In the genomic region with DNA sequence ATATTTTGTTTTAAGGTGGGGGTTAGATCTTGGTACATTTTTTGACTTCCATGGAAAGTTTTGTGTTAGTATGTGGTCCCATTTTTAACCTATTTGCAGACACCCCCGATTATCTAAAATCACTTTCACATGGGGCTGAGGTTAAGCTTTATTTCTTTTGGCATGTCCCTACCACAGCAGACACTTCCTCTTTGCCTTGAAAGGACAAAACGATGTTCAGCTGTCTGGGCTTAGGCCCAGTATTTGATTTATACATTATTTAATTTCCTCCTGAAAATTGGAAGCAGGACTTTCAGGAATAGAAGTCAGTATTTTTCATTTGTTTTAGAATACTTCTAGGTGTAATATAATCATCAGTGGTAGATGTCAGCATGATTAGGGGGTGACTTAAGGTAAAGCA, we compare ENCODE assay signal across 22 cellular contexts.
DNase-seq lines count a peak whose midpoint lies in the region; ATAC-seq, FAIRE-seq and TF ChIP-seq lines count a peak whose summit lies in the region.
"Had no signal": no experiment of that assay in that cellular context is flagged by ENCODE, and none has a peak within 500 bp of the region (broad histone marks: within the 10 kb centered on the region; RNA-seq: fewer than 3 reads in every experiment).

No MANE protein-coding gene starts in this region.

- intact Hi-C loops in K562 (cut with micrococcal nuclease) = no loop called here

- H3K4me1 ChIP-seq in K562 (replicated peaks in 1 of 2; ENCODE audit: control insufficient read depth in 2 of 2, insufficient read depth in 2 of 2, low read length in 2 of 2) = no peaks in the 10 kb centered on the region
- H3K4me1 ChIP-seq: right atrium auricular region, uterus had no signal

- ATAC-seq in K562 = no peak
- ATAC-seq: stimulated activated naive CD8-positive, alpha-beta T cell treated with anti-CD3 and anti-CD28 coated beads, Interleukin-15, Interleukin-2, amounts not matched to agents 100 U/mL and 50 U/mL, for 24 hours had no signal

- no peak overlapping the region for H3K4me3 ChIP-seq in AG10803 (ENCODE audit: low read length)
- no peak overlapping the region for H3K4me3 ChIP-seq in K562
- H3K4me3 ChIP-seq: esophagus squamous epithelium, hepatocyte, MG63, right atrium auricular region, uterus had no signal

- no peak overlapping the region for H3K9ac ChIP-seq in K562 (ENCODE audit: insufficient read depth in 1 of 2, low read depth in 2 of 2, low read length in 2 of 2)

- FAIRE-seq in K562 (lab: Jason Lieb, UNC) = no peak
- FAIRE-seq: bronchial epithelial cell, H1 had no signal

- TF ChIP-seq EP300 in K562 (IDR thresholded peaks at IDR 0.05; ENCODE audit: low read length) = no peak

- no peaks in the 10 kb centered on the region for H3K27me3 Mint-ChIP-seq in mesothelial cell of epicardium (ENCODE audit: low read depth)
- H3K27me3 Mint-ChIP-seq: activated naive CD8-positive, alpha-beta T cell treated with anti-CD3 and anti-CD28 coated beads for 36 hours had no signal

- H3K27me3 ChIP-seq in K562 (ENCODE audit: control insufficient read depth in 2 of 2, insufficient read depth in 2 of 2, low read length in 2 of 2) = no peaks in the 10 kb centered on the region
- H3K27me3 ChIP-seq: esophagus squamous epithelium, hepatocyte, MG63, neutrophil, right atrium auricular region, uterus had no signal

- POLR2A ChIA-PET in K562 (lab: Yijun Ruan, JAX) = interaction anchor here (0.6 kb wide), 1 partner anchor 77 kb away, joined by 3 read pairs; no protein-coding TSS in a partner anchor

- 32% methylated on average over 2 of the region's 2 CpGs for WGBS in K562 (ENCODE audit: insufficient coverage, low coverage, missing lambda C conversion rate)

- CTCF ChIA-PET in K562 (lab: Yijun Ruan, JAX; ENCODE audit: low intra/inter-chr PET ratio) = no interaction called here

- H3K9me1 ChIP-seq in K562 (ENCODE audit: control insufficient read depth, insufficient read depth, low read length) = no peaks in the 10 kb centered on the region

- in situ Hi-C loops in K562 (cut with MboI) = no loop called here

- no peak overlapping the region for H3K27ac ChIP-seq in K562 (ENCODE audit: extremely low read depth, low read depth, low read length)
- H3K27ac ChIP-seq: esophagus squamous epithelium, hepatocyte, neutrophil, right atrium auricular region had no signal

- H3K4me3 Mint-ChIP-seq in mesothelial cell of epicardium = no peak overlapping the region
- H3K4me3 Mint-ChIP-seq: activated naive CD8-positive, alpha-beta T cell treated with anti-CD3 and anti-CD28 coated beads for 36 hours had no signal

- no peak overlapping the region for H2AFZ ChIP-seq in K562 (ENCODE audit: low read depth, low read length)
- H2AFZ ChIP-seq: hepatocyte had no signal

- TF ChIP-seq CTCF in AG10803 (conservative IDR thresholded peaks at IDR 0.05; ENCODE audit: low read length) (no peak), K562 (IDR thresholded peaks at IDR 0.05 in 2 of 3, conservative IDR thresholded peaks at IDR 0.05 in 1 of 3; ENCODE audit: insufficient read depth in 2 of 3, low read depth in 1 of 3, low read length in 3 of 3) (no peak), mesothelial cell of epicardium (IDR thresholded peaks at IDR 0.05; ENCODE audit: unreplicated experiment) (no peak)

- BruUV-seq in K562 (replicated peaks; lab: Mats Ljungman, UMichigan) = no TSS peak

- H3K4me1 Mint-ChIP-seq in mesothelial cell of epicardium = peaks cover 22% of the 10 kb centered on the region
- H3K4me1 Mint-ChIP-seq: activated naive CD8-positive, alpha-beta T cell treated with anti-CD3 and anti-CD28 coated beads for 36 hours had no signal

- H4K20me1 ChIP-seq in K562 (replicated peaks; ENCODE audit: control insufficient read depth, insufficient read depth, low read length) = no peaks in the 10 kb centered on the region

- H3K79me2 ChIP-seq in K562 (ENCODE audit: control insufficient read depth, insufficient read depth, low read length) = no peaks in the 10 kb centered on the region
- H3K79me2 ChIP-seq: hepatocyte had no signal

- peaks cover 3% of the 10 kb centered on the region for H3K9me3 ChIP-seq in K562 (replicated peaks; ENCODE audit: control insufficient read depth, insufficient read depth, low read depth, low read length)
- H3K9me3 ChIP-seq: MG63, neutrophil had no signal

- no peak for TF ChIP-seq POLR2A in K562 (conservative IDR thresholded peaks at IDR 0.05)

- H3K4me2 ChIP-seq in K562 (ENCODE audit: insufficient read depth, low read length) = no peak overlapping the region
- H3K4me2 ChIP-seq: hepatocyte had no signal

- peak; percentile 50 for DNase-seq in AG10803 (ENCODE audit: low read depth)
- DNase-seq in NOMO-1 treated with DMSO at 0.1 percent for 48 hours (lab: John Stamatoyannopoulos, UW; ENCODE audit: unreplicated experiment) = peak; percentile 5
- no peak for DNase-seq in K562 (ENCODE audit: extremely low read depth in 1 of 4, low spot score in 3 of 4)
- no peak for DNase-seq in mesothelial cell of epicardium (ENCODE audit: low spot score in 2 of 2, unreplicated experiment in 2 of 2)
- no peak for DNase-seq in RPMI8226
- DNase-seq in DMS53 treated with DMSO at 0.1 percent for 48 hours (lab: John Stamatoyannopoulos, UW; ENCODE audit: unreplicated experiment) = no peak
- DNase-seq in NCI-H82 treated with DMSO at 0.1 percent for 48 hours (lab: John Stamatoyannopoulos, UW; ENCODE audit: unreplicated experiment) = no peak
- DNase-seq in NCI-H2196 (lab: John Stamatoyannopoulos, UW; ENCODE audit: unreplicated experiment) = no peak
- DNase-seq: activated naive CD8-positive, alpha-beta T cell treated with anti-CD3 and anti-CD28 coated beads for 36 hours; esophagus squamous epithelium; MG63; midbrain; NCI-H1930; NCI-H446; Right ventricle myocardium superior; stimulated activated naive CD8-positive, alpha-beta T cell treated with anti-CD3 and anti-CD28 coated beads, Interleukin-15, Interleukin-2, amounts not matched to agents 100 U/mL and 50 U/mL, for 24 hours; uterus had no signal

- no peaks in the 10 kb centered on the region for H3K36me3 ChIP-seq in K562 (ENCODE audit: control insufficient read depth, insufficient read depth, low read length)
- H3K36me3 ChIP-seq: esophagus squamous epithelium, MG63, neutrophil, right atrium auricular region, uterus had no signal

- TF ChIP-seq RAD21 in K562 (CRISPR knock-in tag; conservative IDR thresholded peaks at IDR 0.05 in 1 of 2, IDR thresholded peaks at IDR 0.05 in 1 of 2) = no peak

- H3K27ac Mint-ChIP-seq in mesothelial cell of epicardium = peak overlapping the region; percentile 5
- H3K27ac Mint-ChIP-seq: activated naive CD8-positive, alpha-beta T cell treated with anti-CD3 and anti-CD28 coated beads for 36 hours had no signal

- peaks cover 11% of the 10 kb centered on the region for H3K36me3 Mint-ChIP-seq in mesothelial cell of epicardium

- H3K9me3 Mint-ChIP-seq in mesothelial cell of epicardium = peaks cover 14% of the 10 kb centered on the region

TF ChIP-seq in K562, 482 proteins besides CTCF, POLR2A, EP300 and RAD21:
- TF ChIP-seq THAP7 (CRISPR knock-in tag; IDR thresholded peaks at IDR 0.05) (no peak), SPI1 (IDR thresholded peaks at IDR 0.05; ENCODE audit: borderline replicate concordance, low read depth, low read length) (peak; percentile 43; the same call in 1 of the 2 replicates), TAF15 (IDR thresholded peaks at IDR 0.05; ENCODE audit: low read depth, low read length) (no peak)
TF ChIP-seq in K562: peak in this region for 1.

Comparison
In these comparisons a context has a peak if more than half of its experiments do, and no peak if none do; other contexts are left out.
1. DNase-seq: peak in AG10803 (single experiment) and NOMO-1 treated with DMSO at 0.1 percent for 48 hours (single experiment); none in K562 (0 of 4), mesothelial cell of epicardium (0 of 2), RPMI8226 (single experiment), DMS53 treated with DMSO at 0.1 percent for 48 hours (single experiment), NCI-H82 treated with DMSO at 0.1 percent for 48 hours (single experiment) and NCI-H2196 (single experiment).